1 cellular context compared by ENCODE assay signal in genomic region chr7:85630904-85631582, GRCh38.
TF ChIP-seq lines count a peak whose summit lies in the region.

No MANE protein-coding gene starts in this region.

TF ChIP-seq in GM23338, 12 proteins besides CTCF, POLR2A, EP300 and RAD21:
- no peak for TF ChIP-seq ZNF462 (CRISPR knock-in tag; IDR thresholded peaks at IDR 0.05)
- TF ChIP-seq NANOG (IDR thresholded peaks at IDR 0.05; ENCODE audit: borderline replicate concordance), result peak; percentile 82
- no peak for TF ChIP-seq EZH2phosphoT487 (IDR thresholded peaks at IDR 0.05; ENCODE audit: unreplicated experiment)
- no peak for TF ChIP-seq ZNF331 (CRISPR knock-in tag; IDR thresholded peaks at IDR 0.05; ENCODE audit: low read depth)
